In the genomic region with DNA sequence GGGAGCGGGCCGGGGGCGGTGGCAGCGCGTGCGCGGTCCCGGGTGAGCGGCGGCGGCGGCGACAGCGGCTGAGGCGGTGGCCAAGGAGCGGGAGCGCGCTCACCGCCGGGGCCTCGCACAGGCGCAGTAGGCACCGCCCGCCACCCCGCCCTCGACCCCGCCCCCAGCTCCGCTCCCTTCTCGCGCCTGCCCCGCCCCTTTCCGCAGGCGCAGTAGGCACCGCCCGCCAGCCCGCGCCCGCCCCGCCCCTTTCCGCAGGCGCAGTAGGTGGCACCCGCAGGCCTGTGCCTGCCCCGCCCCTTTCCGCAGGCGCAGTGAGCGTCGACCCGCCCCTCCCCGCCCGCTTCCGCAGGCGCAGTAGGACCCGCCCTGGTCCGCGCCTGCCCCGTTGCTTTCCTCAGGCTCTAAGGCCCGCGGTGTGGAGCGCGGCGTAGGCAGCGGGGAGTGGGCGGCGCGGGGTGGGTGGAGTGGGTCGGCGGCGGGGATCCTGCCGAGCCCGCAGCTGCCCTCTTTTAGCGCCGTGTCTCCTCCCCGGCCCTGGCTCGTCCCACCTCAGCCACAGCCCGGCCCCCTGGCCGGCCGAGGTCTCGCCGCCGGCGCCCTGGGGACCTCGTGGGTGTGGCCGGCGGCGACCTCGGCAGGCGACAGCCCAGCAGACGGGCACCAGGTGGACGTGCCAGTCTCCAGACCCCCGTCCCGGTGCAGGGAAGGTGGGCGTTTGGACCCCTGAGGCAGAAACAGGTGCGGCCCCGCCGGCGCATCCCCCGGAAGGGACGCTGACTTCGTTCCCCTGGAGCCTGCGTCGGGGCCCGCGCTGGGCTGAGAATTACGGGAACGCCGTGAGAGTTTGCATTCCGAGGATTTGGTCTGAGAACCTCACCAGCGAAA, we compare ENCODE assay signal across 1 cellular context.
TF ChIP-seq lines count a peak whose summit lies in the region.

A gene with protein sequence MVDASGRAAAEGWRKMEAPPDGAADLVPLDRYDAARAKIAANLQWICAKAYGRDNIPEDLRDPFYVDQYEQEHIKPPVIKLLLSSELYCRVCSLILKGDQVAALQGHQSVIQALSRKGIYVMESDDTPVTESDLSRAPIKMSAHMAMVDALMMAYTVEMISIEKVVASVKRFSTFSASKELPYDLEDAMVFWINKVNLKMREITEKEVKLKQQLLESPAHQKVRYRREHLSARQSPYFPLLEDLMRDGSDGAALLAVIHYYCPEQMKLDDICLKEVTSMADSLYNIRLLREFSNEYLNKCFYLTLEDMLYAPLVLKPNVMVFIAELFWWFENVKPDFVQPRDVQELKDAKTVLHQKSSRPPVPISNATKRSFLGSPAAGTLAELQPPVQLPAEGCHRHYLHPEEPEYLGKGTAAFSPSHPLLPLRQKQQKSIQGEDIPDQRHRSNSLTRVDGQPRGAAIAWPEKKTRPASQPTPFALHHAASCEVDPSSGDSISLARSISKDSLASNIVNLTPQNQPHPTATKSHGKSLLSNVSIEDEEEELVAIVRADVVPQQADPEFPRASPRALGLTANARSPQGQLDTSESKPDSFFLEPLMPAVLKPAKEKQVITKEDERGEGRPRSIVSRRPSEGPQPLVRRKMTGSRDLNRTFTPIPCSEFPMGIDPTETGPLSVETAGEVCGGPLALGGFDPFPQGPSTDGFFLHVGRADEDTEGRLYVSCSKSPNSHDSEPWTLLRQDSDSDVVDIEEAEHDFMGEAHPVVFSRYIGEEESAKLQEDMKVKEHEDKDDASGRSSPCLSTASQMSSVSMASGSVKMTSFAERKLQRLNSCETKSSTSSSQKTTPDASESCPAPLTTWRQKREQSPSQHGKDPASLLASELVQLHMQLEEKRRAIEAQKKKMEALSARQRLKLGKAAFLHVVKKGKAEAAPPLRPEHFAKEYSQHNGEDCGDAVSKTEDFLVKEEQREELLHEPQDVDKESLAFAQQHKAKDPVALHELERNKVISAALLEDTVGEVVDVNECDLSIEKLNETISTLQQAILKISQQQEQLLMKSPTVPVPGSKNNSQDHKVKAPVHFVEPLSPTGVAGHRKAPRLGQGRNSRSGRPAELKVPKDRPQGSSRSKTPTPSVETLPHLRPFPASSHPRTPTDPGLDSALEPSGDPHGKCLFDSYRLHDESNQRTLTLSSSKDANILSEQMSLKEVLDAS (N-terminal part only) (minus strand): TSS at position 101 of the 888 bp plus-strand sequence. CDS start 387 bp downstream, outside the sequence.

TF ChIP-seq in HepG2, 621 proteins besides CTCF, POLR2A, EP300 and RAD21 (continued from another document and continues in another):
- TF ChIP-seq, protein P1, sequence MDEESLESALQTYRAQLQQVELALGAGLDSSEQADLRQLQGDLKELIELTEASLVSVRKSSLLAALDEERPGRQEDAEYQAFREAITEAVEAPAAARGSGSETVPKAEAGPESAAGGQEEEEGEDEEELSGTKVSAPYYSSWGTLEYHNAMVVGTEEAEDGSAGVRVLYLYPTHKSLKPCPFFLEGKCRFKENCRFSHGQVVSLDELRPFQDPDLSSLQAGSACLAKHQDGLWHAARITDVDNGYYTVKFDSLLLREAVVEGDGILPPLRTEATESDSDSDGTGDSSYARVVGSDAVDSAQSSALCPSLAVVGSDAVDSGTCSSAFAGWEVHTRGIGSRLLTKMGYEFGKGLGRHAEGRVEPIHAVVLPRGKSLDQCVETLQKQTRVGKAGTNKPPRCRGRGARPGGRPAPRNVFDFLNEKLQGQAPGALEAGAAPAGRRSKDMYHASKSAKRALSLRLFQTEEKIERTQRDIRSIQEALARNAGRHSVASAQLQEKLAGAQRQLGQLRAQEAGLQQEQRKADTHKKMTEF (CRISPR knock-in tag; IDR thresholded peaks at IDR 0.05), result peak; percentile 76; the same call in 1 of the 2 replicates
- TF ChIP-seq ZNF468 (CRISPR knock-in tag; IDR thresholded peaks at IDR 0.05), result 0 out of 2 replicates have a peak, but pooled peaks have one; percentile 52
- TF ChIP-seq ZNF781 (CRISPR knock-in tag; IDR thresholded peaks at IDR 0.05; ENCODE audit: borderline replicate concordance, not compliant biosample characterization), result no peak
- TF ChIP-seq RBAK (CRISPR knock-in tag; IDR thresholded peaks at IDR 0.05), result no peak
- no peak for TF ChIP-seq ZBTB42 (CRISPR knock-in tag; IDR thresholded peaks at IDR 0.05)
- no peak for TF ChIP-seq HNRNPL (IDR thresholded peaks at IDR 0.05; ENCODE audit: low read depth, low read length)
- TF ChIP-seq, protein P2, sequence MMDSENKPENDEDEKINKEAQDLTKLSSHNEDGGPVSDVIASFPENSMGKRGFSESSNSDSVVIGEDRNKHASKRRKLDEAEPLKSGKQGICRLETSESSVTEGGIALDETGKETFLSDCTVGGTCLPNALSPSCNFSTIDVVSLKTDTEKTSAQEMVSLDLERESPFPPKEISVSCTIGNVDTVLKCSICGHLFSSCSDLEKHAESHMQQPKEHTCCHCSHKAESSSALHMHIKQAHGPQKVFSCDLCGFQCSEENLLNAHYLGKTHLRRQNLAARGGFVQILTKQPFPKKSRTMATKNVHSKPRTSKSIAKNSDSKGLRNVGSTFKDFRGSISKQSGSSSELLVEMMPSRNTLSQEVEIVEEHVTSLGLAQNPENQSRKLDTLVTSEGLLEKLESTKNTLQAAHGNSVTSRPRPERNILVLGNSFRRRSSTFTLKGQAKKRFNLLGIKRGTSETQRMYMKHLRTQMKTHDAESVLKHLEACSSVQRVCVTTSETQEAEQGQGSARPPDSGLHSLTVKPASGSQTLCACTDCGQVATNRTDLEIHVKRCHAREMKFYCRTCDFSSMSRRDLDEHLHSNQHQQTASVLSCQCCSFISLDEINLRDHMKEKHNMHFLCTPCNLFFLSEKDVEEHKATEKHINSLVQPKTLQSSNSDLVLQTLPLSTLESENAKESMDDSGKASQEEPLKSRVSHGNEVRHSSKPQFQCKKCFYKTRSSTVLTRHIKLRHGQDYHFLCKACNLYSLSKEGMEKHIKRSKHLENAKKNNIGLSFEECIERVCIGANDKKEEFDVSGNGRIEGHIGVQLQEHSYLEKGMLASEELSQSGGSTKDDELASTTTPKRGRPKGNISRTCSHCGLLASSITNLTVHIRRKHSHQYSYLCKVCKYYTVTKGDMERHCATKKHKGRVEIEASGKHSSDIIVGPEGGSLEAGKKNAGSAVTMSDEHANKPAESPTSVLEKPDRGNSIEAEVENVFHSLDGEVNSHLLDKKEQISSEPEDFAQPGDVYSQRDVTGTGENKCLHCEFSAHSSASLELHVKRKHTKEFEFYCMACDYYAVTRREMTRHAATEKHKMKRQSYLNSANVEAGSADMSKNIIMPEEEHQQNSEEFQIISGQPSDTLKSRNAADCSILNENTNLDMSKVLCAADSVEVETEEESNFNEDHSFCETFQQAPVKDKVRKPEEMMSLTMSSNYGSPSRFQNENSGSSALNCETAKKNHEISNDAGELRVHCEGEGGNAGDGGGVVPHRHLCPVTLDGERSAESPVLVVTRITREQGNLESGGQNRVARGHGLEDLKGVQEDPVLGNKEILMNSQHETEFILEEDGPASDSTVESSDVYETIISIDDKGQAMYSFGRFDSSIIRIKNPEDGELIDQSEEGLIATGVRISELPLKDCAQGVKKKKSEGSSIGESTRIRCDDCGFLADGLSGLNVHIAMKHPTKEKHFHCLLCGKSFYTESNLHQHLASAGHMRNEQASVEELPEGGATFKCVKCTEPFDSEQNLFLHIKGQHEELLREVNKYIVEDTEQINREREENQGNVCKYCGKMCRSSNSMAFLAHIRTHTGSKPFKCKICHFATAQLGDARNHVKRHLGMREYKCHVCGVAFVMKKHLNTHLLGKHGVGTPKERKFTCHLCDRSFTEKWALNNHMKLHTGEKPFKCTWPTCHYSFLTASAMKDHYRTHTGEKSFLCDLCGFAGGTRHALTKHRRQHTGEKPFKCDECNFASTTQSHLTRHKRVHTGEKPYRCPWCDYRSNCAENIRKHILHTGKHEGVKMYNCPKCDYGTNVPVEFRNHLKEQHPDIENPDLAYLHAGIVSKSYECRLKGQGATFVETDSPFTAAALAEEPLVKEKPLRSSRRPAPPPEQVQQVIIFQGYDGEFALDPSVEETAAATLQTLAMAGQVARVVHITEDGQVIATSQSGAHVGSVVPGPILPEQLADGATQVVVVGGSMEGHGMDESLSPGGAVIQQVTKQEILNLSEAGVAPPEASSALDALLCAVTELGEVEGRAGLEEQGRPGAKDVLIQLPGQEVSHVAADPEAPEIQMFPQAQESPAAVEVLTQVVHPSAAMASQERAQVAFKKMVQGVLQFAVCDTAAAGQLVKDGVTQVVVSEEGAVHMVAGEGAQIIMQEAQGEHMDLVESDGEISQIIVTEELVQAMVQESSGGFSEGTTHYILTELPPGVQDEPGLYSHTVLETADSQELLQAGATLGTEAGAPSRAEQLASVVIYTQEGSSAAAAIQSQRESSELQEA (CRISPR knock-in tag; IDR thresholded peaks at IDR 0.05; ENCODE audit: not compliant biosample characterization), result peak; percentile 66
- no peak for TF ChIP-seq POLR2AphosphoS2 (IDR thresholded peaks at IDR 0.05; ENCODE audit: low read depth, low read length)
- TF ChIP-seq, protein P3, sequence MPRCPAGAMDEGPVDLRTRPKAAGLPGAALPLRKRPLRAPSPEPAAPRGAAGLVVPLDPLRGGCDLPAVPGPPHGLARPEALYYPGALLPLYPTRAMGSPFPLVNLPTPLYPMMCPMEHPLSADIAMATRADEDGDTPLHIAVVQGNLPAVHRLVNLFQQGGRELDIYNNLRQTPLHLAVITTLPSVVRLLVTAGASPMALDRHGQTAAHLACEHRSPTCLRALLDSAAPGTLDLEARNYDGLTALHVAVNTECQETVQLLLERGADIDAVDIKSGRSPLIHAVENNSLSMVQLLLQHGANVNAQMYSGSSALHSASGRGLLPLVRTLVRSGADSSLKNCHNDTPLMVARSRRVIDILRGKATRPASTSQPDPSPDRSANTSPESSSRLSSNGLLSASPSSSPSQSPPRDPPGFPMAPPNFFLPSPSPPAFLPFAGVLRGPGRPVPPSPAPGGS (CRISPR knock-in tag; IDR thresholded peaks at IDR 0.05), result 0 out of 2 replicates have a peak, but pooled peaks have one; percentile 30
- TF ChIP-seq TBL1XR1 (IDR thresholded peaks at IDR 0.05; ENCODE audit: borderline replicate concordance, low read length, partially characterized antibody), result no peak
- TF ChIP-seq RFXAP (CRISPR knock-in tag; IDR thresholded peaks at IDR 0.05; ENCODE audit: borderline replicate concordance), result no peak
- no peak for TF ChIP-seq NR3C1 (CRISPR knock-in tag; IDR thresholded peaks at IDR 0.05)
- TF ChIP-seq, protein P4, sequence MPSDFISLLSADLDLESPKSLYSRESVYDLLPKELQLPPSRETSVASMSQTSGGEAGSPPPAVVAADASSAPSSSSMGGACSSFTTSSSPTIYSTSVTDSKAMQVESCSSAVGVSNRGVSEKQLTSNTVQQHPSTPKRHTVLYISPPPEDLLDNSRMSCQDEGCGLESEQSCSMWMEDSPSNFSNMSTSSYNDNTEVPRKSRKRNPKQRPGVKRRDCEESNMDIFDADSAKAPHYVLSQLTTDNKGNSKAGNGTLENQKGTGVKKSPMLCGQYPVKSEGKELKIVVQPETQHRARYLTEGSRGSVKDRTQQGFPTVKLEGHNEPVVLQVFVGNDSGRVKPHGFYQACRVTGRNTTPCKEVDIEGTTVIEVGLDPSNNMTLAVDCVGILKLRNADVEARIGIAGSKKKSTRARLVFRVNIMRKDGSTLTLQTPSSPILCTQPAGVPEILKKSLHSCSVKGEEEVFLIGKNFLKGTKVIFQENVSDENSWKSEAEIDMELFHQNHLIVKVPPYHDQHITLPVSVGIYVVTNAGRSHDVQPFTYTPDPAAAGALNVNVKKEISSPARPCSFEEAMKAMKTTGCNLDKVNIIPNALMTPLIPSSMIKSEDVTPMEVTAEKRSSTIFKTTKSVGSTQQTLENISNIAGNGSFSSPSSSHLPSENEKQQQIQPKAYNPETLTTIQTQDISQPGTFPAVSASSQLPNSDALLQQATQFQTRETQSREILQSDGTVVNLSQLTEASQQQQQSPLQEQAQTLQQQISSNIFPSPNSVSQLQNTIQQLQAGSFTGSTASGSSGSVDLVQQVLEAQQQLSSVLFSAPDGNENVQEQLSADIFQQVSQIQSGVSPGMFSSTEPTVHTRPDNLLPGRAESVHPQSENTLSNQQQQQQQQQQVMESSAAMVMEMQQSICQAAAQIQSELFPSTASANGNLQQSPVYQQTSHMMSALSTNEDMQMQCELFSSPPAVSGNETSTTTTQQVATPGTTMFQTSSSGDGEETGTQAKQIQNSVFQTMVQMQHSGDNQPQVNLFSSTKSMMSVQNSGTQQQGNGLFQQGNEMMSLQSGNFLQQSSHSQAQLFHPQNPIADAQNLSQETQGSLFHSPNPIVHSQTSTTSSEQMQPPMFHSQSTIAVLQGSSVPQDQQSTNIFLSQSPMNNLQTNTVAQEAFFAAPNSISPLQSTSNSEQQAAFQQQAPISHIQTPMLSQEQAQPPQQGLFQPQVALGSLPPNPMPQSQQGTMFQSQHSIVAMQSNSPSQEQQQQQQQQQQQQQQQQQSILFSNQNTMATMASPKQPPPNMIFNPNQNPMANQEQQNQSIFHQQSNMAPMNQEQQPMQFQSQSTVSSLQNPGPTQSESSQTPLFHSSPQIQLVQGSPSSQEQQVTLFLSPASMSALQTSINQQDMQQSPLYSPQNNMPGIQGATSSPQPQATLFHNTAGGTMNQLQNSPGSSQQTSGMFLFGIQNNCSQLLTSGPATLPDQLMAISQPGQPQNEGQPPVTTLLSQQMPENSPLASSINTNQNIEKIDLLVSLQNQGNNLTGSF (CRISPR knock-in tag; IDR thresholded peaks at IDR 0.05), result peak; percentile 22; the same call in 1 of the 2 replicates
- no peak for TF ChIP-seq ZNF124 (CRISPR knock-in tag; IDR thresholded peaks at IDR 0.05)
- peak; percentile 77; the same call in 1 of the 2 replicates for TF ChIP-seq ZNF225 (CRISPR knock-in tag; IDR thresholded peaks at IDR 0.05)
- TF ChIP-seq GATAD1 (CRISPR knock-in tag; IDR thresholded peaks at IDR 0.05), result peak; percentile 59
- TF ChIP-seq CBX5 (CRISPR knock-in tag; IDR thresholded peaks at IDR 0.05; ENCODE audit: borderline replicate concordance), result no peak
- no peak for TF ChIP-seq ZNF678 (CRISPR knock-in tag; IDR thresholded peaks at IDR 0.05)
- TF ChIP-seq ZBTB20 (CRISPR knock-in tag; IDR thresholded peaks at IDR 0.05; ENCODE audit: borderline replicate concordance, low read depth), result no peak
- no peak for TF ChIP-seq AKAP8 (CRISPR knock-in tag; IDR thresholded peaks at IDR 0.05)
- TF ChIP-seq, protein P5, sequence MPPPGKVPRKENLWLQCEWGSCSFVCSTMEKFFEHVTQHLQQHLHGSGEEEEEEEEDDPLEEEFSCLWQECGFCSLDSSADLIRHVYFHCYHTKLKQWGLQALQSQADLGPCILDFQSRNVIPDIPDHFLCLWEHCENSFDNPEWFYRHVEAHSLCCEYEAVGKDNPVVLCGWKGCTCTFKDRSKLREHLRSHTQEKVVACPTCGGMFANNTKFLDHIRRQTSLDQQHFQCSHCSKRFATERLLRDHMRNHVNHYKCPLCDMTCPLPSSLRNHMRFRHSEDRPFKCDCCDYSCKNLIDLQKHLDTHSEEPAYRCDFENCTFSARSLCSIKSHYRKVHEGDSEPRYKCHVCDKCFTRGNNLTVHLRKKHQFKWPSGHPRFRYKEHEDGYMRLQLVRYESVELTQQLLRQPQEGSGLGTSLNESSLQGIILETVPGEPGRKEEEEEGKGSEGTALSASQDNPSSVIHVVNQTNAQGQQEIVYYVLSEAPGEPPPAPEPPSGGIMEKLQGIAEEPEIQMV (CRISPR knock-in tag; IDR thresholded peaks at IDR 0.05; ENCODE audit: low read depth), result no peak
- TF ChIP-seq, protein P6, sequence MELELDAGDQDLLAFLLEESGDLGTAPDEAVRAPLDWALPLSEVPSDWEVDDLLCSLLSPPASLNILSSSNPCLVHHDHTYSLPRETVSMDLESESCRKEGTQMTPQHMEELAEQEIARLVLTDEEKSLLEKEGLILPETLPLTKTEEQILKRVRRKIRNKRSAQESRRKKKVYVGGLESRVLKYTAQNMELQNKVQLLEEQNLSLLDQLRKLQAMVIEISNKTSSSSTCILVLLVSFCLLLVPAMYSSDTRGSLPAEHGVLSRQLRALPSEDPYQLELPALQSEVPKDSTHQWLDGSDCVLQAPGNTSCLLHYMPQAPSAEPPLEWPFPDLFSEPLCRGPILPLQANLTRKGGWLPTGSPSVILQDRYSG (CRISPR knock-in tag; IDR thresholded peaks at IDR 0.05), result 0 out of 2 replicates have a peak, but pooled peaks have one; percentile 71
- peak; percentile 36; the same call in 1 of the 2 replicates for TF ChIP-seq SIN3A (IDR thresholded peaks at IDR 0.05; ENCODE audit: borderline replicate concordance, low read depth, low read length)
- TF ChIP-seq ZNF720 (CRISPR knock-in tag; IDR thresholded peaks at IDR 0.05), result no peak
